Comparison of ENCODE assay signal across 10 cellular contexts in the genomic region with DNA sequence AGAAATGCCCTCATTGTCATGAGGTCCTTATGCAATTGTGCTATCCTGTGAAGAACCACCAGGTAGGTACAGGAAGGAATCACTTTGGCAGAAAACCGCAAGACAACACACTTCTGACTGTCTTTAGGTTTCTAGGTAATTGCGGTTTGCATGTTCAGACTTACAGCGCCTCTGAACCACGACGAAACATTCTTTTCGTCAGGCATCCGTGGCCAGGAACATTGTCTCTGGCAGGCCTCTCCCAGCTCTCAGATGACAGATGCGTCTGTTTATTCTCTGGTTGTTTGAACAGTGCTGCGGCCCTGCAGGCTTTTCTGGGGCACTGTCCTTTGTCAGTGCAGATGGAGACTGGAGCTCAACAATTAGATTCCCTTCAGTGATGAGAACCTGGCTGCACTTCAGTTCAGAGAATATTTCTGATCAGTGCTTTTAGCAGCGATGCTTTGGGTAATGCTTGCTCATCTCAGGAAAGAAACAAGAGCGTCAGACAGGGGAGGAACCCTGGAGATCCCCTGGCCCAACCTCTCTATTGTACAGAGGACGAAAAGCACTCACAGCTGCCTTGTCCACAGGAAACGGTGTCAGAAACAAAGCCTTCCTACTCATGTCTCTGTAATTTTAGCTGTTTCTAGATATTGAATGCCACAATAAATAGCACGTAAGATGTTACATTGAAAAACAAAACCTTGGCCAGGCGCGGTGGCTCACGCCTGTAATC.
A peak's percentile ranks its signal among the peaks of the same experiment; 100 is the strongest.
DNase-seq lines count a peak whose midpoint lies in the region; ATAC-seq, FAIRE-seq and TF ChIP-seq lines count a peak whose summit lies in the region.
"Had no signal": no experiment of that assay in that cellular context is flagged by ENCODE, and none has a peak within 500 bp of the region (broad histone marks: within the 10 kb centered on the region; RNA-seq: fewer than 3 reads in every experiment).

No MANE protein-coding gene starts in this region.

- no peak overlapping the region for H3K4me3 ChIP-seq in astrocyte (ENCODE audit: insufficient read depth, low read depth, low read length)
- no peak overlapping the region for H3K4me3 ChIP-seq in mesenchymal stem cell (ENCODE audit: insufficient read depth in 1 of 2, low read depth in 1 of 2, low read length in 2 of 2)
- no peak overlapping the region for H3K4me3 ChIP-seq in tibial artery

- H3K9me3 Mint-ChIP-seq in astrocyte (ENCODE audit: unreplicated experiment), result peaks cover 6% of the 10 kb centered on the region
- H3K9me3 Mint-ChIP-seq: activated naive CD4-positive, alpha-beta T cell treated with anti-CD3 and anti-CD28 coated beads, Interleukin-2, amount 50 U/mL, for 24 hours had no signal

- 42% methylated on average over 17 of the region's 17 CpGs for whole genome bisulfite sequencing in mesenchymal stem cell

- no peak overlapping the region for H2AK5ac ChIP-seq in mesenchymal stem cell (ENCODE audit: low read length, severe bottlenecking)

- H4K20me1 ChIP-seq in astrocyte (ENCODE audit: insufficient read depth, low read length), result no peaks in the 10 kb centered on the region

- peaks cover 3% of the 10 kb centered on the region for H3K79me1 ChIP-seq in mesenchymal stem cell (replicated peaks; ENCODE audit: low read length, poor library complexity, severe bottlenecking)

- no peak overlapping the region for H3K18ac ChIP-seq in mesenchymal stem cell (ENCODE audit: low read depth in 1 of 2, low read length in 2 of 2)

- peak; percentile 97 for DNase-seq in Caki2 (ENCODE audit: low read depth)
- DNase-seq in NCI-H1436 treated with DMSO at 0.1 percent for 48 hours (lab: John Stamatoyannopoulos, UW), result peak; percentile 71
- peak; percentile 76 for DNase-seq in astrocyte (ENCODE audit: low read depth)
- peak; percentile 81 for DNase-seq in mesenchymal stem cell
- DNase-seq in tibial artery, result no peak
- no peak for DNase-seq in KBM-7
- DNase-seq in stimulated activated CD4-positive, alpha-beta T cell treated with anti-CD3 and anti-CD28 coated beads, Interleukin-2, amount 100 ng/mL, for 24 hours, result no peak

- H3K27me3 Mint-ChIP-seq in astrocyte (ENCODE audit: low read depth, unreplicated experiment), result no peaks in the 10 kb centered on the region

- no peak overlapping the region for H3K4ac ChIP-seq in mesenchymal stem cell (ENCODE audit: low read depth in 1 of 2, low read length in 2 of 2)

- H2BK15ac ChIP-seq in mesenchymal stem cell (ENCODE audit: low read depth, poor library complexity, severe bottlenecking), result no peak overlapping the region

- no peaks in the 10 kb centered on the region for H3K79me2 ChIP-seq in astrocyte (ENCODE audit: insufficient read depth, low read length)

- H3K27ac ChIP-seq in astrocyte (ENCODE audit: low read depth, low read length) (no peak overlapping the region), mesenchymal stem cell (ENCODE audit: low read length, poor library complexity, severe bottlenecking) (no peak overlapping the region), tibial artery (no peak overlapping the region)

- no peak for FAIRE-seq in astrocyte (lab: Jason Lieb, UNC)

- no peak overlapping the region for H3K4me3 Mint-ChIP-seq in astrocyte (ENCODE audit: unreplicated experiment)
- H3K4me3 Mint-ChIP-seq: activated naive CD4-positive, alpha-beta T cell treated with anti-CD3 and anti-CD28 coated beads, Interleukin-2, amount 50 U/mL, for 24 hours had no signal

- H3K4me2 ChIP-seq in astrocyte (ENCODE audit: low read length) (peak overlapping the region; percentile 34), mesenchymal stem cell (ENCODE audit: low read length, poor library complexity, severe bottlenecking) (no peak overlapping the region)

- no peak overlapping the region for H2BK12ac ChIP-seq in mesenchymal stem cell (ENCODE audit: low read length in 2 of 2)

- no peak overlapping the region for H3K27ac Mint-ChIP-seq in astrocyte (ENCODE audit: unreplicated experiment)
- H3K27ac Mint-ChIP-seq: activated naive CD4-positive, alpha-beta T cell treated with anti-CD3 and anti-CD28 coated beads, Interleukin-2, amount 50 U/mL, for 24 hours had no signal

- no peaks in the 10 kb centered on the region for H3K4me1 ChIP-seq in astrocyte (ENCODE audit: insufficient read depth, low read length)
- peaks cover 7% of the 10 kb centered on the region for H3K4me1 ChIP-seq in mesenchymal stem cell (ENCODE audit: control insufficient read depth, insufficient read depth, low read depth, low read length)
- no peaks in the 10 kb centered on the region for H3K4me1 ChIP-seq in tibial artery

- H2BK120ac ChIP-seq in mesenchymal stem cell (ENCODE audit: low read depth, low read length), result no peak overlapping the region

- no peak overlapping the region for H3K14ac ChIP-seq in mesenchymal stem cell (ENCODE audit: low read length in 2 of 2)

- no peak overlapping the region for H3K23ac ChIP-seq in mesenchymal stem cell (ENCODE audit: low read length in 2 of 2)

- no peak overlapping the region for H4K8ac ChIP-seq in mesenchymal stem cell (ENCODE audit: low read length)

- H3K9me3 ChIP-seq in astrocyte (ENCODE audit: insufficient read depth, low read depth, low read length) (no peaks in the 10 kb centered on the region), mesenchymal stem cell (ENCODE audit: control insufficient read depth, low read length) (no peaks in the 10 kb centered on the region), tibial artery (no peaks in the 10 kb centered on the region)

- peaks cover under 1% of the 10 kb centered on the region for H3K4me1 Mint-ChIP-seq in astrocyte (ENCODE audit: low read depth, unreplicated experiment)
- H3K4me1 Mint-ChIP-seq: activated naive CD4-positive, alpha-beta T cell treated with anti-CD3 and anti-CD28 coated beads, Interleukin-2, amount 50 U/mL, for 24 hours; CD4-positive, alpha-beta memory T cell had no signal

- H3K36me3 Mint-ChIP-seq in astrocyte (ENCODE audit: low read depth, unreplicated experiment), result no peaks in the 10 kb centered on the region
- H3K36me3 Mint-ChIP-seq: activated naive CD4-positive, alpha-beta T cell treated with anti-CD3 and anti-CD28 coated beads, Interleukin-2, amount 50 U/mL, for 24 hours; CD4-positive, alpha-beta memory T cell had no signal

- ATAC-seq in HG03342 (IDR thresholded peaks at IDR 0.05; ENCODE audit: unreplicated experiment), result no peak

- H2BK5ac ChIP-seq in mesenchymal stem cell (ENCODE audit: low read depth, low read length, poor library complexity, severe bottlenecking), result no peak overlapping the region

- peak overlapping the region; percentile 17 for H3K9ac ChIP-seq in astrocyte (ENCODE audit: low read length)
- H3K9ac ChIP-seq in mesenchymal stem cell (ENCODE audit: low read length), result no peak overlapping the region

- H3K36me3 ChIP-seq in astrocyte (ENCODE audit: insufficient read depth, low read length) (no peaks in the 10 kb centered on the region), mesenchymal stem cell (ENCODE audit: control insufficient read depth in 1 of 2, insufficient read depth in 2 of 2, low read depth in 1 of 2, low read length in 2 of 2) (no peaks in the 10 kb centered on the region), tibial artery (no peaks in the 10 kb centered on the region)

- H2AFZ ChIP-seq in astrocyte (ENCODE audit: low read depth, low read length) (peak overlapping the region; percentile 48), mesenchymal stem cell (ENCODE audit: low read depth, low read length) (no peak overlapping the region)

- TF ChIP-seq CTCF in astrocyte (IDR thresholded peaks at IDR 0.05; ENCODE audit: insufficient read depth, low read depth, low read length) (no peak), tibial artery (IDR thresholded peaks at IDR 0.05) (no peak)

- in situ Hi-C loops in Caki2 (cut with HindIII; ENCODE audit: low pct_unique_long_range_greater_than_20kb, low sequenced_read_pairs), result no loop called here
- in situ Hi-C loops in KBM-7 (cut with MboI; ENCODE audit: low pct_unique_long_range_greater_than_20kb, low sequenced_read_pairs), result no loop called here

- H4K91ac ChIP-seq in mesenchymal stem cell (ENCODE audit: low read length), result no peak overlapping the region

- H3K27me3 ChIP-seq in astrocyte (ENCODE audit: insufficient read depth, low read length) (no peaks in the 10 kb centered on the region), mesenchymal stem cell (ENCODE audit: control insufficient read depth in 1 of 2, insufficient read depth in 1 of 2, low read length in 2 of 2) (no peaks in the 10 kb centered on the region), tibial artery (no peaks in the 10 kb centered on the region)

- intact Hi-C loops in tibial artery (cut with DNase I; ENCODE audit: low total_unique reads), result no loop called here

Comparison
In these comparisons a context has a peak if more than half of its experiments do, and no peak if none do; other contexts are left out.
1. DNase-seq: peak in Caki2 (single experiment), NCI-H1436 treated with DMSO at 0.1 percent for 48 hours (single experiment), astrocyte (single experiment) and mesenchymal stem cell (single experiment); none in tibial artery (0 of 2), KBM-7 (single experiment) and stimulated activated CD4-positive, alpha-beta T cell treated with anti-CD3 and anti-CD28 coated beads, Interleukin-2, amount 100 ng/mL, for 24 hours (0 of 2).